ENCODE assay signal across 16 cellular contexts in genomic region chr3:143978263-143978631, GRCh38. TPM values are rescaled to one million over a fixed set of nuclear protein-coding genes. Genes with fewer than 3 reads are reported as not detected.
DNase-seq lines count a peak whose midpoint lies in the region; ATAC-seq and TF ChIP-seq lines count a peak whose summit lies in the region.
"Had no signal": no experiment of that assay in that cellular context is flagged by ENCODE, and none has a peak within 500 bp of the region (broad histone marks: within the 10 kb centered on the region; RNA-seq: fewer than 3 reads in every experiment).

No MANE protein-coding gene starts in this region.

- no peak overlapping the region for H2BK5ac ChIP-seq in mesenchymal stem cell (ENCODE audit: low read depth, low read length, poor library complexity, severe bottlenecking)

- H2AFZ ChIP-seq in mesenchymal stem cell (ENCODE audit: low read depth, low read length): no peak overlapping the region
- H2AFZ ChIP-seq: PC-9 had no signal

- no peak overlapping the region for H4K8ac ChIP-seq in mesenchymal stem cell (ENCODE audit: low read length)

- no peak overlapping the region for H3K4me2 ChIP-seq in mesenchymal stem cell (ENCODE audit: low read length, poor library complexity, severe bottlenecking)
- H3K4me2 ChIP-seq: PC-9 had no signal

- in situ Hi-C loops in GM13977 (cut with MboI; ENCODE audit: low pct_unique_long_range_greater_than_20kb, low sequenced_read_pairs, unreplicated experiment): no loop called here

- no peak overlapping the region for H4K91ac ChIP-seq in mesenchymal stem cell (ENCODE audit: low read length)

- peak overlapping the region; percentile 95 for H3K9ac ChIP-seq in mesenchymal stem cell (ENCODE audit: low read length)

- H3K4me1 ChIP-seq in left ventricle myocardium inferior (peaks cover 44% of the 10 kb centered on the region), right cardiac atrium (ENCODE audit: control insufficient read depth, insufficient read depth, low read length) (no peaks in the 10 kb centered on the region), ascending aorta (peaks cover 0 to 9% of the 10 kb centered on the region in 2 donors), mesenchymal stem cell (ENCODE audit: control insufficient read depth, insufficient read depth, low read depth, low read length) (no peaks in the 10 kb centered on the region), upper lobe of right lung (peaks cover 41% of the 10 kb centered on the region)

- no peak for TF ChIP-seq CTCF in left ventricle myocardium inferior (IDR thresholded peaks at IDR 0.05; ENCODE audit: borderline replicate concordance)
- TF ChIP-seq CTCF in ascending aorta (IDR thresholded peaks at IDR 0.05): no peak
- TF ChIP-seq CTCF in upper lobe of right lung (IDR thresholded peaks at IDR 0.05): no peak
- no peak for TF ChIP-seq CTCF in GM13977 (IDR thresholded peaks at IDR 0.05; ENCODE audit: extremely low read depth, insufficient read depth, missing control alignments)

- H3K36me3 ChIP-seq in left ventricle myocardium inferior (no peaks in the 10 kb centered on the region), ascending aorta (no peaks in the 10 kb centered on the region), mesenchymal stem cell (ENCODE audit: control insufficient read depth in 1 of 2, insufficient read depth in 2 of 2, low read depth in 1 of 2, low read length in 2 of 2) (no peaks in the 10 kb centered on the region), upper lobe of right lung (no peaks in the 10 kb centered on the region)

- no peak overlapping the region for H2BK15ac ChIP-seq in mesenchymal stem cell (ENCODE audit: low read depth, poor library complexity, severe bottlenecking)

- peaks cover 6% of the 10 kb centered on the region for H3K79me1 ChIP-seq in mesenchymal stem cell (replicated peaks; ENCODE audit: low read length, poor library complexity, severe bottlenecking)

- no peak overlapping the region for H3K4ac ChIP-seq in mesenchymal stem cell (ENCODE audit: low read depth in 1 of 2, low read length in 2 of 2)

- H3K27ac ChIP-seq in left ventricle myocardium inferior (replicated peaks) (peak overlapping the region; percentile 47), right cardiac atrium (ENCODE audit: low read length) (no peak overlapping the region), ascending aorta (peak overlapping the region; percentile 66 to 71), mesenchymal stem cell (ENCODE audit: low read length, poor library complexity, severe bottlenecking) (no peak overlapping the region), upper lobe of right lung (peak overlapping the region; percentile 38)
- H3K27ac ChIP-seq: PC-9 had no signal

- H3K23ac ChIP-seq in mesenchymal stem cell (ENCODE audit: low read length in 2 of 2): no peak overlapping the region

- H2BK12ac ChIP-seq in mesenchymal stem cell (ENCODE audit: low read length in 2 of 2): no peak overlapping the region

- H3K18ac ChIP-seq in mesenchymal stem cell (ENCODE audit: low read depth in 1 of 2, low read length in 2 of 2): no peak overlapping the region

- no peak overlapping the region for H2AK5ac ChIP-seq in mesenchymal stem cell (ENCODE audit: low read length, severe bottlenecking)

- H3K4me3 ChIP-seq in left ventricle myocardium inferior: no peak overlapping the region
- no peak overlapping the region for H3K4me3 ChIP-seq in right cardiac atrium (ENCODE audit: low read length)
- peak overlapping the region in 1 of 2 donors; percentile 79 for H3K4me3 ChIP-seq in ascending aorta
- H3K4me3 ChIP-seq in mesenchymal stem cell (ENCODE audit: insufficient read depth in 1 of 2, low read depth in 1 of 2, low read length in 2 of 2): no peak overlapping the region
- no peak overlapping the region for H3K4me3 ChIP-seq in upper lobe of right lung
- H3K4me3 ChIP-seq: PC-9 had no signal

- no peak for DNase-seq in left ventricle myocardium inferior
- no peak for DNase-seq in right cardiac atrium
- no peak for DNase-seq in ascending aorta (ENCODE audit: low spot score in 2 of 2)
- no peak for DNase-seq in mesenchymal stem cell
- no peak for DNase-seq in upper lobe of right lung
- DNase-seq in AG20443 (ENCODE audit: low spot score): no peak
- no peak for DNase-seq in HT-29 (ENCODE audit: low spot score)
- DNase-seq in GM13977 (ENCODE audit: low spot score): no peak
- DNase-seq: activated gamma-delta T cell, DMS53, NCI-H1048, NCI-H2171, nucleus accumbens, PC-9, T-cell had no signal

- WGBS in right cardiac atrium: 73% methylated on average over 1 of the region's 1 CpG
- no CpG with 5 or more reads among the region's 1 CpG for WGBS in mesenchymal stem cell

- intact Hi-C loops in left ventricle myocardium inferior (cut with micrococcal nuclease): no loop called here
- intact Hi-C loops in right cardiac atrium (cut with DNase I): no loop called here
- intact Hi-C loops in ascending aorta (cut with DNase I): loop anchor here (10.0 kb wide), 1 partner anchor 1533 kb away; the partner anchor contains the start of gene XRN1
- intact Hi-C loops in upper lobe of right lung (cut with DNase I): no loop called here

- H3K27me3 ChIP-seq in left ventricle myocardium inferior (ENCODE audit: low read depth) (no peaks in the 10 kb centered on the region), right cardiac atrium (ENCODE audit: control insufficient read depth, insufficient read depth) (no peaks in the 10 kb centered on the region), ascending aorta (no peaks in the 10 kb centered on the region), mesenchymal stem cell (ENCODE audit: control insufficient read depth in 1 of 2, insufficient read depth in 1 of 2, low read length in 2 of 2) (no peaks in the 10 kb centered on the region), upper lobe of right lung (no peaks in the 10 kb centered on the region)

- no peak overlapping the region for H3K14ac ChIP-seq in mesenchymal stem cell (ENCODE audit: low read length in 2 of 2)

- ATAC-seq in right cardiac atrium (no peak), upper lobe of right lung (no peak)
- ATAC-seq: left lobe of liver, T-cell had no signal

- H2BK120ac ChIP-seq in mesenchymal stem cell (ENCODE audit: low read depth, low read length): no peak overlapping the region

- H3K9me3 ChIP-seq in left ventricle myocardium inferior (replicated peaks) (no peaks in the 10 kb centered on the region), right cardiac atrium (ENCODE audit: control insufficient read depth, low read length) (no peaks in the 10 kb centered on the region), ascending aorta (no peaks in the 10 kb centered on the region), mesenchymal stem cell (ENCODE audit: control insufficient read depth, low read length) (peaks cover 3% of the 10 kb centered on the region), upper lobe of right lung (no peaks in the 10 kb centered on the region)

RNA-seq across cellular contexts. Expression of gene DIPK2A, which starts 6.6 kb away (rescaled TPM):
- total RNA-seq in left ventricle myocardium inferior: 8.4 TPM
- total RNA-seq in right cardiac atrium: 10 to 100 TPM; 11.5 to 15.4 (median 13.4) TPM
- polyA plus RNA-seq in right cardiac atrium: 7.8 TPM
- total RNA-seq in ascending aorta: 318 TPM
- polyA plus RNA-seq in mesenchymal stem cell (2013, experiment 1 of 2): 9.7 TPM
- 10.4 TPM for polyA plus RNA-seq in mesenchymal stem cell (2013, experiment 2 of 2)
- 24.4 TPM for total RNA-seq in upper lobe of right lung
- 50.2 and 87.1 TPM in 2 replicates for total RNA-seq in HT-29 (2014; rRNA removed; shearing (Covaris generic))

Comparison
In these comparisons a context has a peak if more than half of its experiments do, and no peak if none do; other contexts are left out.
1. H3K27ac ChIP-seq: peak in left ventricle myocardium inferior (single experiment), ascending aorta (2 of 2) and upper lobe of right lung (single experiment); none in right cardiac atrium (single experiment) and mesenchymal stem cell (single experiment).